11 cellular contexts compared by ENCODE assay signal in the genomic region with DNA sequence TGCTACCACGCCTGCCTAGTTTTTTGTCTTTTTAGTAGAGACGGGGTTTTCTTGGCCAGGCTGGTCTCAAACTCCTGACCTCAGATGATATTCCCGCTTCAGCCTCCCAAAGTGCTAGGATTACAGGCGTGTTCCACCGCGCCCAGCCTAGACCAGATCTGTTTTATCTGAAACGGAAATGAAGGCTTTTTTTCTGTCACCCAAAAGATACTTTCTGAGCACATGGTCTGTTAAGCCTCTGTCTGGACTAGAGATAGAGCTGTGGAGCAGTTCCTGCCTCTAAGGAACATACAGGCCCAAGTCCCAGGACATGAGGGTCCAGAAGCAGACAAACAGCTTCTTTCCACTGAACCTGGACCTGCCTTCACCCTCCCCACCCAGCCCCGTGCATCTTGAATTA. TPM values are rescaled to one million over a fixed set of nuclear protein-coding genes. Genes with fewer than 3 reads are reported as not detected.
DNase-seq lines count a peak whose midpoint lies in the region; ATAC-seq and TF ChIP-seq lines count a peak whose summit lies in the region.
"Had no signal": no experiment of that assay in that cellular context is flagged by ENCODE, and none has a peak within 500 bp of the region (broad histone marks: within the 10 kb centered on the region; RNA-seq: fewer than 3 reads in every experiment).

No MANE protein-coding gene starts in this region.

- no peak for ATAC-seq in activated B cell treated with CpG ODN at 0.5 μM for 24 hours (ENCODE audit: low read depth)
- no peak for ATAC-seq in GM21390 (IDR thresholded peaks at IDR 0.05; ENCODE audit: unreplicated experiment)
- ATAC-seq in HG02870 (IDR thresholded peaks at IDR 0.05; ENCODE audit: unreplicated experiment), result no peak

- H3K4me3 Mint-ChIP-seq in IgD-negative memory B cell, result peak overlapping the region in 2 of 4 donors; percentile 55 to 95
- no peak overlapping the region for H3K4me3 Mint-ChIP-seq in activated B cell treated with CpG ODN at 0.5 μM for 24 hours
- H3K4me3 Mint-ChIP-seq in mesothelial cell of epicardium, result no peak overlapping the region

- intact Hi-C loops in activated B cell treated with CpG ODN at 0.5 μM for 24 hours (cut with micrococcal nuclease), result no loop called here

- POLR2A ChIA-PET in activated B cell treated with CpG ODN at 0.5 μM for 24 hours (lab: Charles Lee), result interaction anchor here (14.5 to 22.2 kb wide), 3 partner anchors 9 to 53 kb away, joined by 298 to 1242 read pairs (median 528); partner anchors contain the start of gene PTMA

- no peak for TF ChIP-seq POLR2A in suprapubic skin (IDR thresholded peaks at IDR 0.05)

- DNase-seq in activated B cell treated with CpG ODN at 0.5 μM for 24 hours (no peak), mesothelial cell of epicardium (ENCODE audit: low spot score in 2 of 2, unreplicated experiment in 2 of 2) (no peak), suprapubic skin (ENCODE audit: low spot score in 2 of 2) (no peak), NCI-H1417 treated with DMSO at 0.1 percent for 48 hours (lab: John Stamatoyannopoulos, UW) (no peak), amygdala (lab: John Stamatoyannopoulos, UW) (no peak)
- DNase-seq: brain microvascular endothelial cell, NCI-H1092, NCI-H526 had no signal

- WGBS in suprapubic skin, result 91% methylated on average over 8 of the region's 8 CpGs

- no peak for TF ChIP-seq CTCF in activated B cell treated with CpG ODN at 0.5 μM for 24 hours (IDR thresholded peaks at IDR 0.05)
- TF ChIP-seq CTCF in mesothelial cell of epicardium (IDR thresholded peaks at IDR 0.05; ENCODE audit: unreplicated experiment), result no peak
- no peak for TF ChIP-seq CTCF in suprapubic skin (IDR thresholded peaks at IDR 0.05)

- peaks cover 2% of the 10 kb centered on the region for H3K36me3 Mint-ChIP-seq in IgD-negative memory B cell
- no peaks in the 10 kb centered on the region for H3K36me3 Mint-ChIP-seq in activated B cell treated with CpG ODN at 0.5 μM for 24 hours (ENCODE audit: low read depth)
- H3K36me3 Mint-ChIP-seq in mesothelial cell of epicardium, result no peaks in the 10 kb centered on the region

- H3K27ac Mint-ChIP-seq in IgD-negative memory B cell (peak overlapping the region; percentile 53 to 98 (median 83)), activated B cell treated with CpG ODN at 0.5 μM for 24 hours (peak overlapping the region; percentile 92), mesothelial cell of epicardium (peak overlapping the region; percentile 61)

- TF ChIP-seq EP300 in suprapubic skin (IDR thresholded peaks at IDR 0.05), result no peak

- H3K9me3 Mint-ChIP-seq in IgD-negative memory B cell (peaks cover 0 to 2% (median 0%) of the 10 kb centered on the region in 3 donors), activated B cell treated with CpG ODN at 0.5 μM for 24 hours (no peaks in the 10 kb centered on the region), mesothelial cell of epicardium (no peaks in the 10 kb centered on the region)

- H3K27ac ChIP-seq in suprapubic skin, result peak overlapping the region; percentile 98
- H3K27ac ChIP-seq: brain microvascular endothelial cell had no signal

- no peak overlapping the region for H3K4me3 ChIP-seq in suprapubic skin

- H3K4me1 ChIP-seq in suprapubic skin, result peaks cover 38% of the 10 kb centered on the region

- no peaks in the 10 kb centered on the region for H3K27me3 ChIP-seq in suprapubic skin
- H3K27me3 ChIP-seq: brain microvascular endothelial cell had no signal

- H3K4me1 Mint-ChIP-seq in IgD-negative memory B cell (peaks cover 19 to 36% (median 32%) of the 10 kb centered on the region in 3 donors), activated B cell treated with CpG ODN at 0.5 μM for 24 hours (peaks cover 87% of the 10 kb centered on the region), mesothelial cell of epicardium (peaks cover 19% of the 10 kb centered on the region)

- no peaks in the 10 kb centered on the region for H3K36me3 ChIP-seq in suprapubic skin
- H3K36me3 ChIP-seq: brain microvascular endothelial cell had no signal

- H3K27me3 Mint-ChIP-seq in IgD-negative memory B cell (no peaks in the 10 kb centered on the region), activated B cell treated with CpG ODN at 0.5 μM for 24 hours (no peaks in the 10 kb centered on the region), mesothelial cell of epicardium (ENCODE audit: low read depth) (no peaks in the 10 kb centered on the region)

- H3K9me3 ChIP-seq in suprapubic skin, result no peaks in the 10 kb centered on the region

- CTCF ChIA-PET in activated B cell treated with CpG ODN at 0.5 μM for 24 hours (lab: Charles Lee), result interaction anchor here (3.5 kb wide), 1 partner anchor 11 kb away, joined by 25 read pairs; no protein-coding TSS in a partner anchor

RNA-seq across cellular contexts. Expression of gene PTMA, which starts 43.6 kb away (rescaled TPM):
- polyA plus RNA-seq in IgD-negative memory B cell, result 2,664 TPM
- total RNA-seq in activated B cell treated with CpG ODN at 0.5 μM for 24 hours (1,531 and 1,680 TPM in 2 replicates), mesothelial cell of epicardium (1,098 to 1,149 TPM (median 1,136 TPM) in 3 replicates), suprapubic skin (1,000 to 10,000 TPM in 3 of 4 donors, 100 to 1,000 TPM in 1; 781 to 1,090 (median 1,063) TPM)
